Comparison of ENCODE assay signal across 8 cellular contexts in genomic region chr13:30334663-30335386, GRCh38. TPM values are rescaled to one million over a fixed set of nuclear protein-coding genes. Genes with fewer than 3 reads are reported as not detected.
DNase-seq lines count a peak whose midpoint lies in the region; ATAC-seq and TF ChIP-seq lines count a peak whose summit lies in the region.

No MANE protein-coding gene starts in this region.

- H3K27me3 ChIP-seq in AG04450 (ENCODE audit: control insufficient read depth, insufficient read depth, low read length) = no peaks in the 10 kb centered on the region
- no peaks in the 10 kb centered on the region for H3K27me3 ChIP-seq in trophoblast cell (ENCODE audit: insufficient read depth, low read length)

- H2BK12ac ChIP-seq in trophoblast cell (ENCODE audit: low read length) = no peak overlapping the region

- TF ChIP-seq CTCF in AG04450 (IDR thresholded peaks at IDR 0.05; ENCODE audit: low read depth, low read length) = peak; percentile 50
- peak; percentile 37 for TF ChIP-seq CTCF in GM10266 (IDR thresholded peaks at IDR 0.05; ENCODE audit: control insufficient read depth, insufficient read depth, low read depth, missing control alignments)
- peak; percentile 70 for TF ChIP-seq CTCF in epithelial cell of proximal tubule (conservative IDR thresholded peaks at IDR 0.05; ENCODE audit: low read depth, low read length)

- H3K4me3 ChIP-seq in AG04450 (ENCODE audit: low read depth, low read length) (no peak overlapping the region), epithelial cell of proximal tubule (ENCODE audit: low read depth, low read length) (no peak overlapping the region), trophoblast cell (ENCODE audit: low read depth, low read length) (no peak overlapping the region)

- H2AFZ ChIP-seq in trophoblast cell (ENCODE audit: insufficient read depth, low read length, poor library complexity) = no peak overlapping the region

- no peaks in the 10 kb centered on the region for H3K79me2 ChIP-seq in trophoblast cell (ENCODE audit: control insufficient read depth, insufficient read depth, low read length, poor library complexity)

- H4K8ac ChIP-seq in trophoblast cell (ENCODE audit: low read depth, low read length) = no peak overlapping the region

- no peak overlapping the region for H4K91ac ChIP-seq in trophoblast cell (ENCODE audit: low read depth, low read length)

- no peak overlapping the region for H3K4me2 ChIP-seq in trophoblast cell (ENCODE audit: low read length)

- peaks cover 3% of the 10 kb centered on the region for H3K79me1 ChIP-seq in trophoblast cell (ENCODE audit: low read length)

- H3K36me3 ChIP-seq in trophoblast cell (ENCODE audit: control insufficient read depth in 1 of 2, insufficient read depth in 2 of 2, low read length in 2 of 2) = no peaks in the 10 kb centered on the region

- H3K4me1 ChIP-seq in trophoblast cell (ENCODE audit: control insufficient read depth in 1 of 2, insufficient read depth in 2 of 2, low read length in 2 of 2) = peaks cover 0 to 9% of the 10 kb centered on the region in 2 experiments

- no peak overlapping the region for H2AK5ac ChIP-seq in trophoblast cell (ENCODE audit: low read length)

- no peak overlapping the region for H3K9ac ChIP-seq in trophoblast cell (ENCODE audit: low read length)

- H3K18ac ChIP-seq in trophoblast cell (ENCODE audit: low read length) = no peak overlapping the region

- ATAC-seq in GM18511 (IDR thresholded peaks at IDR 0.05; ENCODE audit: unreplicated experiment) = no peak

- H3K9me3 ChIP-seq in AG04450 (ENCODE audit: control insufficient read depth, insufficient read depth, low read length) = no peaks in the 10 kb centered on the region
- no peaks in the 10 kb centered on the region for H3K9me3 ChIP-seq in trophoblast cell (ENCODE audit: insufficient read depth, low read depth, low read length)

- DNase-seq in AG04450 (ENCODE audit: low read depth, low spot score) (no peak), GM10266 (ENCODE audit: extremely low spot score) (peak; percentile 47), NCI-H82 treated with DMSO at 0.1 percent for 48 hours (lab: John Stamatoyannopoulos, UW; ENCODE audit: unreplicated experiment) (peak; percentile 30), epithelial cell of proximal tubule (ENCODE audit: low read depth) (no peak), trophoblast cell (peak; percentile 49 to 81)
- DNase-seq in stimulated activated CD4-positive, alpha-beta T cell treated with anti-CD3 and anti-CD28 coated beads, Interleukin-12 subunit alpha, Interleukin-12 subunit beta, amount 100 ng/mL, for 4 hours = no peak
- no peak for DNase-seq in stimulated activated CD4-positive, alpha-beta T cell treated with anti-CD3 and anti-CD28 coated beads, Interleukin-1b, Interleukin-23, amount 100 ng/mL, for 48 hours

- H2BK5ac ChIP-seq in trophoblast cell (ENCODE audit: low read depth, low read length, poor library complexity) = no peak overlapping the region

- H2BK120ac ChIP-seq in trophoblast cell (ENCODE audit: insufficient read depth, low read length, poor library complexity) = no peak overlapping the region

- H4K12ac ChIP-seq in trophoblast cell (ENCODE audit: low read depth, low read length) = no peak overlapping the region

- CTCF ChIA-PET in AG04450 (lab: Charles Lee) = interaction anchor here (0.7 to 1.0 kb wide), 3 partner anchors 26 to 212 kb away, joined by 3 read pairs; no protein-coding TSS in a partner anchor

- no peak overlapping the region for H3K4ac ChIP-seq in trophoblast cell (ENCODE audit: low read depth, low read length)

- H3K27ac ChIP-seq in AG04450 (ENCODE audit: low read depth, low read length) = no peak overlapping the region
- H3K27ac ChIP-seq in trophoblast cell (ENCODE audit: low read depth, low read length) = no peak overlapping the region

- no peak overlapping the region for H3K14ac ChIP-seq in trophoblast cell (ENCODE audit: low read length)

- WGBS in trophoblast cell (ENCODE audit: extremely low coverage, insufficient coverage, insufficient read length) = no CpG with 5 or more reads among the region's 13 CpGs

- POLR2A ChIA-PET in AG04450 (lab: Yijun Ruan, JAX) = no interaction called here

- no peak overlapping the region for H3K23ac ChIP-seq in trophoblast cell (ENCODE audit: low read length)

RNA-seq across cellular contexts. Expression of gene KATNAL1, which starts 27.5 kb away (rescaled TPM):
- 8.5 and 12.6 TPM in 2 replicates for polyA plus RNA-seq in AG04450 (2011; rRNA removed)
- polyA minus RNA-seq in AG04450 (2011; rRNA and poly(A)+ RNA removed) = 8.5 and 16.9 TPM in 2 replicates
- total RNA-seq in epithelial cell of proximal tubule = 14.5 and 17.8 TPM in 2 replicates
- polyA plus RNA-seq in trophoblast cell (2013) = 5.2 and 6.2 TPM in 2 replicates

Comparison
In these comparisons a context has a peak if more than half of its experiments do, and no peak if none do; other contexts are left out.
1. DNase-seq: peak in GM10266 (single experiment), NCI-H82 treated with DMSO at 0.1 percent for 48 hours (single experiment) and trophoblast cell (2 of 2); none in AG04450 (single experiment), epithelial cell of proximal tubule (single experiment), stimulated activated CD4-positive, alpha-beta T cell treated with anti-CD3 and anti-CD28 coated beads, Interleukin-12 subunit alpha, Interleukin-12 subunit beta, amount 100 ng/mL, for 4 hours (single experiment) and stimulated activated CD4-positive, alpha-beta T cell treated with anti-CD3 and anti-CD28 coated beads, Interleukin-1b, Interleukin-23, amount 100 ng/mL, for 48 hours (single experiment).
2. Peak in every context shown above with its lines, with median percentiles within 50 percentile points of each other: CTCF ChIP-seq.